In the genomic region with DNA sequence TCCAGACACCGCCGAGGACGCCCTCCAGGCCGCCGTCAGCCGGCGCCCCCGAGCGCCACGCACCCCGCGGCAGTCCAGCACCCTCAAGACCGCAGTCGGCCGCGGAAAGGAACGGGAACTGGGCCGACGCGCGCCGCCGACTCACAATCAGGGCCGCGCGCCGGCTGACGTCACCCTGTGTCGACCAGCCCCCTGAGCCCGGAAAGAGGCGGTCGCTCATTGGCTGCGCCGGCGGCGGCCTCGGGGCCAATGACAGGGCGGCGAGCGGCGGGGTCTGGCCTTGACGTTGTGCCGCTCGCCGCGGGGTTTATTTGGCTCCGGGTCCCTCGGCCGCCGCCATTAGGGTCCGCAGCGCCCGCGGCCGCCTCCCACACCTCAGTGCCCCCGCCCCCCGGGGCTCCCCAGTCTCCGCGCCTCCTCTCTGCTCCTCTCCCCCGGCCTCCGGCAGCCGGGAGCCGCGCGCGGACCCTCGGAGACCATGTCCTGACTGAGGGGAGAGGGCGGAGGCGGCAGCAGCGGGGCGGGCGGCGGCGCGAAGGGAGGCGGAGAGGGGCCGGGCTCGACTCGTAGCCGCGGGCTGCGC, we compare ENCODE assay signal across 8 cellular contexts. TPM values are rescaled to one million over a fixed set of nuclear protein-coding genes. Genes with fewer than 3 reads are reported as not detected.
DNase-seq lines count a peak whose midpoint lies in the region; ATAC-seq, FAIRE-seq and TF ChIP-seq lines count a peak whose summit lies in the region.

No MANE protein-coding gene starts in this region.

- H2AFZ ChIP-seq in keratinocyte (ENCODE audit: control insufficient read depth, low read length) = peak overlapping the region; percentile 84

- no peaks in the 10 kb centered on the region for H3K9me3 ChIP-seq in keratinocyte (ENCODE audit: control insufficient read depth, low read depth, low read length)

- peak overlapping the region; percentile 80 for H3K4me2 ChIP-seq in keratinocyte (ENCODE audit: control insufficient read depth, extremely low read depth, insufficient read depth, low read depth, low read length)

- H4K20me1 ChIP-seq in keratinocyte (ENCODE audit: control insufficient read depth, extremely low read depth, insufficient read depth, low read length) = peaks cover 8% of the 10 kb centered on the region

- dilution Hi-C loops in keratinocyte (cut with MboI; ENCODE audit: extremely low pct_ligation_motif_present, low sequenced_read_pairs) = no loop called here

- no peaks in the 10 kb centered on the region for H3K9me1 ChIP-seq in keratinocyte (ENCODE audit: control insufficient read depth, extremely low read depth, insufficient read depth, low read length)

- H3K9ac ChIP-seq in keratinocyte (ENCODE audit: control insufficient read depth, extremely low read depth, insufficient read depth, low read length) = peak overlapping the region; percentile 88

- H3K4me1 ChIP-seq in keratinocyte (ENCODE audit: control insufficient read depth, extremely low read depth, insufficient read depth, low read length) = peaks cover 20% of the 10 kb centered on the region

- peak; percentile 96 for ATAC-seq in GM19025 (IDR thresholded peaks at IDR 0.05; ENCODE audit: low read depth, unreplicated experiment)
- ATAC-seq in HG03280 (IDR thresholded peaks at IDR 0.05; ENCODE audit: unreplicated experiment) = peak; percentile 97

- no peak for FAIRE-seq in keratinocyte (lab: Jason Lieb, UNC)

- peak overlapping the region; percentile 89 for H3K4me3 ChIP-seq in AG10803 (ENCODE audit: low read length)
- peak overlapping the region; percentile 82 to 94 (median 88) for H3K4me3 ChIP-seq in keratinocyte (ENCODE audit: control insufficient read depth in 2 of 3, extremely low read depth in 1 of 3, insufficient read depth in 2 of 3, low read depth in 1 of 3, low read length in 3 of 3)

- DNase-seq in AG10803 (ENCODE audit: low read depth) = peak; percentile 94
- DNase-seq in NCI-H446 (lab: John Stamatoyannopoulos, UW) = peak; percentile 77 to 93
- peak; percentile 97 for DNase-seq in activated CD4-positive, CD25-positive, alpha-beta regulatory T cell treated with anti-CD3 and anti-CD28 coated beads, Interleukin-2, amount 50 U/mL, for 72 hours
- peak; percentile 53 to 59 for DNase-seq in cerebellar nuclear complex (lab: John Stamatoyannopoulos, UW)
- peak; percentile 46 for DNase-seq in keratinocyte (ENCODE audit: low read depth, low spot score)
- peak; percentile 91 to 98 (median 93) for DNase-seq in stimulated activated CD4-positive, alpha-beta T cell treated with anti-CD3 and anti-CD28 coated beads, Interleukin-12 subunit alpha, Interleukin-12 subunit beta, amount 100 ng/mL, for 48 hours (ENCODE audit: low read depth in 2 of 3, low spot score in 1 of 3)

- H3K27ac ChIP-seq in keratinocyte (ENCODE audit: control insufficient read depth, insufficient read depth, low read length) = peak overlapping the region; percentile 95

- H3K36me3 ChIP-seq in keratinocyte (ENCODE audit: control insufficient read depth in 2 of 2, extremely low read depth in 1 of 2, insufficient read depth in 2 of 2, low read length in 2 of 2) = no peaks in the 10 kb centered on the region

- peaks cover 42% of the 10 kb centered on the region for H3K79me2 ChIP-seq in keratinocyte (ENCODE audit: control insufficient read depth, insufficient read depth, low read length)

- TF ChIP-seq CTCF in AG10803 (conservative IDR thresholded peaks at IDR 0.05; ENCODE audit: low read length) = no peak
- no peak for TF ChIP-seq CTCF in keratinocyte (optimal IDR thresholded peaks at IDR 0.05 in 1 of 3, IDR thresholded peaks at IDR 0.05 in 1 of 3, conservative IDR thresholded peaks at IDR 0.05 in 1 of 3; ENCODE audit: extremely low read depth in 1 of 3, insufficient read depth in 2 of 3, low read length in 3 of 3)

- peaks cover 2% of the 10 kb centered on the region for H3K27me3 ChIP-seq in keratinocyte (ENCODE audit: control insufficient read depth, extremely low read depth, insufficient read depth, low read length)

RNA-seq across cellular contexts. Expression of gene ZRANB1, which starts 25.2 kb away (rescaled TPM):
- 6.9 to 9.3 TPM (median 7.4 TPM) in 3 replicates for polyA plus RNA-seq in keratinocyte
- polyA plus RNA-seq in keratinocyte (2011; ENCODE audit: low read depth) = 16.7 TPM
- 5.8 and 9.3 TPM in 2 replicates for polyA plus RNA-seq in keratinocyte (2011; cell fraction: cytosol; rRNA removed)
- polyA plus RNA-seq in keratinocyte (2011; cell fraction: nucleus; rRNA removed) = 8.4 and 10.4 TPM in 2 replicates
- 5.0 and 14.5 TPM in 2 replicates for polyA plus RNA-seq in keratinocyte (2012; ENCODE audit: low replicate concordance)
- polyA minus RNA-seq in keratinocyte = 5.7 to 12.6 TPM (median 9.5 TPM) in 3 replicates
- polyA minus RNA-seq in keratinocyte (2011; cell fraction: cytosol; rRNA and poly(A)+ RNA removed) = 12.9 TPM
- polyA minus RNA-seq in keratinocyte (2011; cell fraction: nucleus; rRNA and poly(A)+ RNA removed) = 7.1 and 13.2 TPM in 2 replicates

Comparison
In these comparisons a context has a peak if more than half of its experiments do, and no peak if none do; other contexts are left out.
1. Peak in every context shown above with its lines: DNase-seq, ATAC-seq, H3K4me3 ChIP-seq and H3K27ac ChIP-seq.
2. DNase-seq: peak in every context shown above with its lines; median percentile 97 in activated CD4-positive, CD25-positive, alpha-beta regulatory T cell treated with anti-CD3 and anti-CD28 coated beads, Interleukin-2, amount 50 U/mL, for 72 hours; 94 in AG10803; 93 in stimulated activated CD4-positive, alpha-beta T cell treated with anti-CD3 and anti-CD28 coated beads, Interleukin-12 subunit alpha, Interleukin-12 subunit beta, amount 100 ng/mL, for 48 hours; 85 in NCI-H446; 56 in cerebellar nuclear complex; 46 in keratinocyte.